15 cellular contexts compared by ENCODE assay signal in genomic region chr4:87031946-87032345, GRCh38.
DNase-seq lines count a peak whose midpoint lies in the region; ATAC-seq, FAIRE-seq and TF ChIP-seq lines count a peak whose summit lies in the region.
"Had no signal": no experiment of that assay in that cellular context is flagged by ENCODE, and none has a peak within 500 bp of the region (broad histone marks: within the 10 kb centered on the region; RNA-seq: fewer than 3 reads in every experiment).

No MANE protein-coding gene starts in this region.

- FAIRE-seq in GM12878 (lab: Jason Lieb, UNC) (no peak), HepG2 (lab: Jason Lieb, UNC) (no peak)
- FAIRE-seq: G401.6 had no signal

- TF ChIP-seq POLR2A in GM12878 (IDR thresholded peaks at IDR 0.05; ENCODE audit: low read depth, low read length) (no peak), HepG2 (IDR thresholded peaks at IDR 0.05; ENCODE audit: insufficient read depth in 1 of 2, low read depth in 2 of 2, low read length in 2 of 2) (no peak)

- peaks cover 0 to 3% of the 10 kb centered on the region in 2 experiments; a peak in 2 of 4 replicates for H3K36me3 ChIP-seq in GM12878 (ENCODE audit: control insufficient read depth in 2 of 2, insufficient read depth in 2 of 2, low read length in 1 of 2)
- no peaks in the 10 kb centered on the region for H3K36me3 ChIP-seq in HepG2 (replicated peaks in 1 of 2; ENCODE audit: control insufficient read depth in 1 of 2, insufficient read depth in 2 of 2, low read length in 2 of 2)
- H3K36me3 ChIP-seq in skeletal muscle satellite cell (ENCODE audit: insufficient read depth, low read length) = no peaks in the 10 kb centered on the region
- no peaks in the 10 kb centered on the region for H3K36me3 ChIP-seq in mucosa of descending colon (ENCODE audit: low read depth)

- CTCF ChIA-PET in GM12878 (lab: Yijun Ruan, JAX) = interaction anchor here (0.6 to 1.9 kb wide), 7 partner anchors 11 to 536 kb away, joined by 3 to 9 read pairs (median 4); no protein-coding TSS in a partner anchor
- CTCF ChIA-PET in HepG2 (lab: Yijun Ruan, JAX; ENCODE audit: low intra/inter-chr PET ratio, low total read pairs) = no interaction called here

- H3K4me2 ChIP-seq in GM12878 (ENCODE audit: control insufficient read depth, insufficient read depth) (peak overlapping the region; percentile 52), HepG2 (ENCODE audit: low read depth, low read length) (peak overlapping the region; percentile 21; the same call in 1 of the 2 replicates), skeletal muscle satellite cell (ENCODE audit: low read length) (peak overlapping the region; percentile 49)

- TF ChIP-seq CTCF in GM12878 (IDR thresholded peaks at IDR 0.05 in 2 of 3, conservative IDR thresholded peaks at IDR 0.05 in 1 of 3; ENCODE audit: control insufficient read depth in 2 of 3, extremely low read depth in 1 of 3, insufficient read depth in 1 of 3, low read depth in 3 of 3, low read length in 3 of 3) (no peak), HepG2 (CRISPR knock-in tag; IDR thresholded peaks at IDR 0.05) (no peak), mucosa of descending colon (IDR thresholded peaks at IDR 0.05) (no peak)

- H3K79me2 ChIP-seq in GM12878 (ENCODE audit: control insufficient read depth, insufficient read depth, low read length) (peaks cover 97% of the 10 kb centered on the region), HepG2 (ENCODE audit: insufficient read depth, low read length) (peaks cover 84% of the 10 kb centered on the region)

- H4K20me1 ChIP-seq in GM12878 (ENCODE audit: control insufficient read depth, insufficient read depth) (no peaks in the 10 kb centered on the region; the same call in 1 of the 2 replicates), HepG2 (ENCODE audit: insufficient read depth, low read length) (peaks cover 20% of the 10 kb centered on the region)

- H3K27ac ChIP-seq in GM12878 (ENCODE audit: control insufficient read depth, insufficient read depth) = peak overlapping the region; percentile 46
- no peak overlapping the region for H3K27ac ChIP-seq in HepG2 (ENCODE audit: extremely low read length, insufficient read depth, low read length)
- H3K27ac ChIP-seq: BLaER1 had no signal

- SMC1A ChIA-PET in GM12878 (lab: Charles Lee; ENCODE audit: uncharacterized antibody, unreplicated experiment) = interaction anchor here (0.8 to 3.5 kb wide), 16 partner anchors 10 to 110 kb away, joined by 3 to 25 read pairs (median 4); no protein-coding TSS in a partner anchor

- H3K4me1 ChIP-seq in GM12878 (ENCODE audit: control insufficient read depth, insufficient read depth, low read length) (peaks cover 49% of the 10 kb centered on the region), HepG2 (ENCODE audit: insufficient read depth, low read length) (peaks cover 34% of the 10 kb centered on the region), skeletal muscle satellite cell (ENCODE audit: control insufficient read depth, insufficient read depth, low read length) (peaks cover 45% of the 10 kb centered on the region), mucosa of descending colon (ENCODE audit: low read depth) (peaks cover 32% of the 10 kb centered on the region)

- H3K9ac ChIP-seq in GM12878 (ENCODE audit: control insufficient read depth, insufficient read depth, low read length) (no peak overlapping the region; the same call in 1 of the 2 replicates), HepG2 (ENCODE audit: insufficient read depth, low read depth, low read length) (no peak overlapping the region), skeletal muscle satellite cell (ENCODE audit: low read depth, low read length) (no peak overlapping the region)
- H3K9ac ChIP-seq: BLaER1 had no signal

- 44% methylated on average over 2 of the region's 2 CpGs for WGBS in GM12878 (ENCODE audit: insufficient coverage, insufficient replicate concordance, low lambda C conversion rate, missing lambda C conversion rate)
- WGBS in HepG2 (ENCODE audit: low lambda C conversion rate) = 58% methylated on average over 2 of the region's 2 CpGs

- ATAC-seq in GM12878 = no peak
- no peak for ATAC-seq in HepG2
- no peak for ATAC-seq in HG02938 (IDR thresholded peaks at IDR 0.05; ENCODE audit: unreplicated experiment)
- no peak for ATAC-seq in mucosa of descending colon
- no peak for ATAC-seq in HG03378 (IDR thresholded peaks at IDR 0.05; ENCODE audit: unreplicated experiment)
- ATAC-seq: naive thymus-derived CD4-positive, alpha-beta T cell had no signal

- H2AFZ ChIP-seq in GM12878 (ENCODE audit: control insufficient read depth, low read depth, low read length) (no peak overlapping the region), HepG2 (ENCODE audit: low read length) (no peak overlapping the region)

- no peaks in the 10 kb centered on the region for H3K9me3 ChIP-seq in GM12878 (replicated peaks; ENCODE audit: control insufficient read depth, insufficient read depth, low read length)
- H3K9me3 ChIP-seq in HepG2 (ENCODE audit: low read length) = no peaks in the 10 kb centered on the region
- no peaks in the 10 kb centered on the region for H3K9me3 ChIP-seq in skeletal muscle satellite cell (replicated peaks; ENCODE audit: low read length)
- no peaks in the 10 kb centered on the region for H3K9me3 ChIP-seq in mucosa of descending colon
- H3K9me3 ChIP-seq: BLaER1 had no signal

- POLR2A ChIA-PET in GM12878 (lab: Charles Lee) = interaction anchor here (0.6 to 1.7 kb wide), 5 partner anchors 9 to 260 kb away, joined by 3 to 8 read pairs (median 3); partner anchors contain the start of gene AFF1
- POLR2A ChIA-PET in HepG2 (lab: Yijun Ruan, JAX) = no interaction called here

- TF ChIP-seq EP300 in GM12878 (IDR thresholded peaks at IDR 0.05; ENCODE audit: borderline replicate concordance in 1 of 2, control insufficient read depth in 1 of 2, low read depth in 2 of 2, low read length in 2 of 2) (no peak), HepG2 (IDR thresholded peaks at IDR 0.05; ENCODE audit: low read depth in 2 of 2, low read length in 2 of 2) (no peak), HepG2 (CRISPR knock-in tag; IDR thresholded peaks at IDR 0.05; ENCODE audit: borderline replicate concordance) (no peak)

- RAD21 ChIA-PET in GM12878 (lab: Charles Lee; ENCODE audit: unreplicated experiment) = interaction anchor here (0.8 to 2.3 kb wide), 8 partner anchors 10 to 61 kb away, joined by 3 to 7 read pairs (median 5); no protein-coding TSS in a partner anchor

- DNase-seq in COLO829 (ENCODE audit: low spot score) = peak; percentile 93
- no peak for DNase-seq in GM12878 (ENCODE audit: low read depth, low spot score)
- DNase-seq in HepG2 (ENCODE audit: low spot score) = no peak
- DNase-seq in NCI-H187 (lab: John Stamatoyannopoulos, UW) = no peak
- DNase-seq in mucosa of descending colon = no peak
- DNase-seq: activated CD4-positive, alpha-beta T cell treated with anti-CD3 and anti-CD28 coated beads, Interleukin-2, amount 50 U/mL, for 48 hours; activated naive CD4-positive, alpha-beta T cell treated with Interleukin-2 at 50 U/mL for 16 hours; naive thymus-derived CD4-positive, alpha-beta T cell; NCI-H146; T-helper 1 cell had no signal

- TF ChIP-seq RAD21 in GM12878 (IDR thresholded peaks at IDR 0.05; ENCODE audit: insufficient read depth, low read depth, low read length) (no peak), HepG2 (CRISPR knock-in tag; IDR thresholded peaks at IDR 0.05) (no peak)

- peak overlapping the region; percentile 13; the same call in 1 of the 2 replicates for H3K4me3 ChIP-seq in GM12878
- no peak overlapping the region for H3K4me3 ChIP-seq in HepG2 (replicated peaks in 1 of 3; ENCODE audit: insufficient read depth in 1 of 3, low read depth in 2 of 3, low read length in 3 of 3)
- no peak overlapping the region for H3K4me3 ChIP-seq in skeletal muscle satellite cell (ENCODE audit: low read length)
- no peak overlapping the region for H3K4me3 ChIP-seq in mucosa of descending colon
- H3K4me3 ChIP-seq: BLaER1 had no signal

- in situ Hi-C loops in GM12878 (cut with MboI) = no loop called here
- in situ Hi-C loops in HepG2 (cut with HindIII; ENCODE audit: extremely low pct_ligation_motif_present, low pct_unique_long_range_greater_than_20kb) = no loop called here

- BruUV-seq in GM12878 (replicated peaks; lab: Mats Ljungman, UMichigan) (no TSS peak), HepG2 (replicated peaks; lab: Mats Ljungman, UMichigan) (no TSS peak)

- intact Hi-C loops in GM12878 (cut with micrococcal nuclease; ENCODE audit: unreplicated experiment) = no loop called here
- intact Hi-C loops in HepG2 (cut with micrococcal nuclease; ENCODE audit: unreplicated experiment) = no loop called here
- intact Hi-C loops in mucosa of descending colon (cut with DNase I, micrococcal nuclease) = no loop called here

- H3K27me3 ChIP-seq in GM12878 (replicated peaks in 1 of 2; ENCODE audit: control insufficient read depth in 2 of 2, insufficient read depth in 2 of 2, low read length in 1 of 2) = no peaks in the 10 kb centered on the region
- H3K27me3 ChIP-seq in HepG2 (ENCODE audit: control insufficient read depth in 1 of 2, insufficient read depth in 2 of 2, low read length in 2 of 2) = no peaks in the 10 kb centered on the region
- H3K27me3 ChIP-seq in skeletal muscle satellite cell (ENCODE audit: control insufficient read depth, insufficient read depth, low read length) = no peaks in the 10 kb centered on the region
- H3K27me3 ChIP-seq: BLaER1 had no signal

TF ChIP-seq in GM12878, 131 proteins besides CTCF, POLR2A, EP300 and RAD21 (continues in another document):
- TF ChIP-seq BMI1 (IDR thresholded peaks at IDR 0.05; ENCODE audit: borderline replicate concordance) = no peak
- TF ChIP-seq POU2F2 (IDR thresholded peaks at IDR 0.05; ENCODE audit: borderline replicate concordance, low read depth, low read length) = no peak

TF ChIP-seq in HepG2, 621 proteins besides CTCF, POLR2A, EP300 and RAD21 (continues in another document):
- no peak for TF ChIP-seq ZNF20 (CRISPR knock-in tag; IDR thresholded peaks at IDR 0.05)
- TF ChIP-seq SRF (IDR thresholded peaks at IDR 0.05; ENCODE audit: low read depth, low read length) = no peak
- TF ChIP-seq THRA (CRISPR knock-in tag; IDR thresholded peaks at IDR 0.05; ENCODE audit: borderline replicate concordance) = no peak
- no peak for TF ChIP-seq MXI1 (IDR thresholded peaks at IDR 0.05; ENCODE audit: borderline replicate concordance, low read depth, low read length)
- TF ChIP-seq RXRB (CRISPR knock-in tag; IDR thresholded peaks at IDR 0.05; ENCODE audit: borderline replicate concordance) = no peak
- TF ChIP-seq NFKB2 (CRISPR knock-in tag; IDR thresholded peaks at IDR 0.05; ENCODE audit: borderline replicate concordance) = no peak
